Comparison of ENCODE assay signal across 15 cellular contexts in genomic region chr20:20273281-20273680, GRCh38.
DNase-seq lines count a peak whose midpoint lies in the region; ATAC-seq, FAIRE-seq and TF ChIP-seq lines count a peak whose summit lies in the region.
"Had no signal": no experiment of that assay in that cellular context is flagged by ENCODE, and none has a peak within 500 bp of the region (broad histone marks: within the 10 kb centered on the region; RNA-seq: fewer than 3 reads in every experiment).

No MANE protein-coding gene starts in this region.

- no peak for TF ChIP-seq POLR2A in A549 (IDR thresholded peaks at IDR 0.05; ENCODE audit: low read length)
- TF ChIP-seq POLR2A in sigmoid colon (IDR thresholded peaks at IDR 0.05): no peak

- H3K4me2 ChIP-seq in A549: no peak overlapping the region
- H3K4me2 ChIP-seq: BLaER1 treated with 17β-estradiol and CSF1 and Interleukin-3, amounts not matched to agents 10 nM and 100 nM had no signal

- FAIRE-seq in A549 (lab: Jason Lieb, UNC): peak; percentile 7

- H3K27me3 ChIP-seq in sigmoid colon: no peaks in the 10 kb centered on the region
- H3K27me3 ChIP-seq: BLaER1 treated with 17β-estradiol and CSF1 and Interleukin-3, amounts not matched to agents 10 nM and 100 nM had no signal

- 84% methylated on average over 1 of the region's 1 CpG for WGBS in A549 (ENCODE audit: missing lambda C conversion rate)
- 82 to 95% methylated on average over 1 of the region's 1 CpG for WGBS in sigmoid colon, 2 donors

- POLR2A ChIA-PET in A549 (lab: Yijun Ruan, JAX): no interaction called here

- 0 out of 6 replicates have a peak, but pooled peaks of 1 of the 2 experiments have one; percentile 19 for ATAC-seq in A549

- H3K36me3 ChIP-seq in sigmoid colon: no peaks in the 10 kb centered on the region
- H3K36me3 ChIP-seq: BLaER1 treated with 17β-estradiol and CSF1 and Interleukin-3, amounts not matched to agents 10 nM and 100 nM had no signal

- H3K4me1 ChIP-seq in A549 (no peaks in the 10 kb centered on the region), sigmoid colon (no peaks in the 10 kb centered on the region)

- TF ChIP-seq RAD21 in A549 (conservative IDR thresholded peaks at IDR 0.05 in 1 of 2, IDR thresholded peaks at IDR 0.05 in 1 of 2): no peak

- CTCF ChIA-PET in A549 (lab: Yijun Ruan, JAX): interaction anchor here (1.6 kb wide), 1 partner anchor 36 kb away, joined by 3 read pairs; no protein-coding TSS in a partner anchor

- H3K9me3 ChIP-seq in A549: no peaks in the 10 kb centered on the region
- H3K9me3 ChIP-seq in sigmoid colon: no peaks in the 10 kb centered on the region
- H3K9me3 ChIP-seq: BLaER1 treated with 17β-estradiol and CSF1 and Interleukin-3, amounts not matched to agents 10 nM and 100 nM had no signal

- TF ChIP-seq CTCF in A549 (IDR thresholded peaks at IDR 0.05) (no peak), sigmoid colon (IDR thresholded peaks at IDR 0.05) (no peak)

- TF ChIP-seq EP300 in A549 (IDR thresholded peaks at IDR 0.05): no peak
- TF ChIP-seq EP300 in sigmoid colon (IDR thresholded peaks at IDR 0.05): no peak

- H3K4me3 ChIP-seq in A549: no peak overlapping the region
- no peak overlapping the region for H3K4me3 ChIP-seq in sigmoid colon
- H3K4me3 ChIP-seq: BLaER1 treated with 17β-estradiol and CSF1 and Interleukin-3, amounts not matched to agents 10 nM and 100 nM had no signal

- H3K27ac ChIP-seq in A549 (no peak overlapping the region), sigmoid colon (no peak overlapping the region)
- H3K27ac ChIP-seq: 22Rv1; BLaER1 treated with 17β-estradiol and CSF1 and Interleukin-3, amounts not matched to agents 10 nM and 100 nM had no signal

- intact Hi-C loops in sigmoid colon (cut with DNase I): no loop called here

- DNase-seq in A549 (ENCODE audit: low read depth in 1 of 2, low spot score in 1 of 2) (no peak), GM04503 (ENCODE audit: low read depth) (peak; percentile 4), astrocyte of the hippocampus (ENCODE audit: low read depth, low spot score) (peak; percentile 3), kidney glomerular epithelial cell (lab: John Stamatoyannopoulos, UW) (peak; percentile 30), NCI-H69 (lab: John Stamatoyannopoulos, UW) (no peak), sigmoid colon (no peak)
- DNase-seq in stimulated activated CD4-positive, alpha-beta T cell treated with anti-CD3 and anti-CD28 coated beads, Interleukin-15, amount 100 ng/mL, for 24 hours: no peak
- no peak for DNase-seq in effector CD4-positive, alpha-beta T cell
- DNase-seq: CD4-positive, alpha-beta T cell; DMS79; GDM1; H7; IMR-90 had no signal

TF ChIP-seq in A549, 52 proteins besides CTCF, POLR2A, EP300 and RAD21:
- TF ChIP-seq FOXS1 (CRISPR knock-in tag; IDR thresholded peaks at IDR 0.05) (no peak), HEYL (CRISPR knock-in tag; IDR thresholded peaks at IDR 0.05) (no peak), JUN (IDR thresholded peaks at IDR 0.05) (no peak), ZNF302 (CRISPR knock-in tag; IDR thresholded peaks at IDR 0.05) (no peak), HOXA7 (CRISPR knock-in tag; IDR thresholded peaks at IDR 0.05) (no peak), RARB (CRISPR knock-in tag; IDR thresholded peaks at IDR 0.05) (no peak), ZFP36 (IDR thresholded peaks at IDR 0.05; ENCODE audit: borderline replicate concordance, partially characterized antibody) (no peak), ZC3H11A (IDR thresholded peaks at IDR 0.05) (no peak), SREBF2 (IDR thresholded peaks at IDR 0.05) (no peak)

Comparison
In these comparisons a context has a peak if more than half of its experiments do, and no peak if none do; other contexts are left out.
1. DNase-seq: peak in GM04503 (single experiment), astrocyte of the hippocampus (single experiment) and kidney glomerular epithelial cell (single experiment); none in A549 (0 of 2), NCI-H69 (single experiment), stimulated activated CD4-positive, alpha-beta T cell treated with anti-CD3 and anti-CD28 coated beads, Interleukin-15, amount 100 ng/mL, for 24 hours (single experiment), sigmoid colon (single experiment) and effector CD4-positive, alpha-beta T cell (single experiment).